In the genomic region with DNA sequence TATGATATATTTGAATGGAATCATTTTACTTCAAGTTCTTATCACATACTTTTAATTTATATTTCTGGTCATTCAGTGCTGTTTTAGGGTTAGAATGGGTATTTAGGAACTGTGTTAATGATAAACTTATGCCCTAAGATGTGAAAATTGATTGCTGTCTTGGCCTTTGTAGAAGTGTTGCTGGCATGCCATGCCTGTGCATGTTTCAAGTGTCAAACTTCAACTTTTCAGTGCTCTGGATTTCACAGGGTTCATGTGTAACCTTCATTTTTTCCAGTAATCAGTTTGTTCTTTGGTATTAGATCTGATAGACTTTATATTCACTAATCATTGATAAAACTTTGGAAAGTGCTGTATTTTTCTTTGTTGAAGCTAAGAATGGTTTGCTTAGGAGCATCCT, we compare ENCODE assay signal across 1 cellular context.
TF ChIP-seq lines count a peak whose summit lies in the region.

No MANE protein-coding gene starts in this region.

TF ChIP-seq in A549, 52 proteins besides CTCF, POLR2A, EP300 and RAD21 (continued from another document):
- TF ChIP-seq HMGXB4 (CRISPR knock-in tag; IDR thresholded peaks at IDR 0.05; ENCODE audit: borderline replicate concordance) (no peak), REST (IDR thresholded peaks at IDR 0.05) (no peak), E2F6 (IDR thresholded peaks at IDR 0.05; ENCODE audit: borderline replicate concordance, low read depth) (no peak), HOXB5 (CRISPR knock-in tag; IDR thresholded peaks at IDR 0.05) (no peak), ZC3H11A (IDR thresholded peaks at IDR 0.05) (no peak), CBX8 (IDR thresholded peaks at IDR 0.05) (no peak)
